9 cellular contexts compared by ENCODE assay signal in the genomic region with DNA sequence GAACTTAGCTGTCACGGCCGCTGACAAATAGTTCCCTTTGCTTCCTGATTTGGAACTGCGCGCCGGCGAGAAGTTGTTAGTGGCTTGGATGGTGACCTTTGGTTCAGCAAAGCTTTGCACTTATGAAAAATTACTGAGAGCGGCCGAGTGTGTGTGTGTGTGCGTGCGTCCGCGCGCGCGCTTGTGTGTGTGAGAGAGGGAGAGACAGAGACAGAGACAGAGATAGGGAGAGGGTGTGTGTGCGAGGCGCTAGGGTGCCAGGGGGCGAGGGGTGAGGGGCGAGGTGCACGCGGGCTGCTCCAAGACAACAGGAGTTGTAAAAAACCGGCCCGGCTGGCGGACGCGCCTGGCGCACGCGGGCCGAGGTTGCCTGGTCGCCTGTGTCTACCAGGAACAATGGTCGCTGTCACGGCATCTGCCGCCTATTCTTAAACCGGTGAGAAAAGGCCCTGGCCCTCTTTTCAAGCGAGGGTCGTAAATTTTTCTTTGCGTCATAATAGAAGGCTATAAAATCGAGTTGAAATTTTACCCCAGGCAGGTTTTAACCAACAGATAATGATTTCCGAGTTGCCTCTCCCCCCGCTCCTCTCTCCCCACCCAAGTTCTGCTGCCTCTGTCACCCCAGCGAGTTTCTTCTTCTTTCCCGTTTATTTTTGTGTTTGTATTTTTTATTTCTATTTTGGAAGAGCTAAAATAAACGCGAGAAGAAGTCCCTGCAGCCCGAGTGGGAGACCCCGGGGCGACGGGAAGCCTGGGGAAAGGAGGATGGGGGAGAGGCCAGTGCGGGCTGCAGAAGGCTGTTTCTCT. TPM values are rescaled to one million over a fixed set of nuclear protein-coding genes. Genes with fewer than 3 reads are reported as not detected.
DNase-seq lines count a peak whose midpoint lies in the region; ATAC-seq and TF ChIP-seq lines count a peak whose summit lies in the region.
"Had no signal": no experiment of that assay in that cellular context is flagged by ENCODE, and none has a peak within 500 bp of the region (broad histone marks: within the 10 kb centered on the region; RNA-seq: fewer than 3 reads in every experiment).

No MANE protein-coding gene starts in this region.

- H3K27me3 ChIP-seq in Caco-2 (replicated peaks; ENCODE audit: control insufficient read depth, insufficient read depth, low read length) (no peaks in the 10 kb centered on the region; the same call in 1 of the 2 replicates), adipocyte (replicated peaks; ENCODE audit: control insufficient read depth, insufficient read depth, low read length) (no peaks in the 10 kb centered on the region)
- H3K27me3 ChIP-seq: adrenal gland had no signal

- H3K27ac Mint-ChIP-seq in Caco-2 (ENCODE audit: unreplicated experiment) (no peak overlapping the region), neural crest cell (ENCODE audit: unreplicated experiment) (peak overlapping the region; percentile 30)

- intact Hi-C loops in Caco-2 (cut with micrococcal nuclease; ENCODE audit: unreplicated experiment), result no loop called here

- H3K9me3 Mint-ChIP-seq in Caco-2 (ENCODE audit: unreplicated experiment) (no peaks in the 10 kb centered on the region), neural crest cell (no peaks in the 10 kb centered on the region)

- H3K4me3 ChIP-seq in Caco-2 (ENCODE audit: low read depth, low read length), result peak overlapping the region; percentile 42
- H3K4me3 ChIP-seq in adipocyte (ENCODE audit: low read length), result peak overlapping the region; percentile 74
- H3K4me3 ChIP-seq: adrenal gland had no signal

- H3K4me1 ChIP-seq in Caco-2 (no peaks in the 10 kb centered on the region), adipocyte (ENCODE audit: control insufficient read depth, insufficient read depth, low read length) (peaks cover 9% of the 10 kb centered on the region)
- H3K4me1 ChIP-seq: adrenal gland had no signal

- H3K4me1 Mint-ChIP-seq in Caco-2 (ENCODE audit: low read depth, unreplicated experiment) (no peaks in the 10 kb centered on the region), neural crest cell (peaks cover 12% of the 10 kb centered on the region)

- H3K9ac ChIP-seq in adipocyte (ENCODE audit: low read length), result peak overlapping the region; percentile 58

- ATAC-seq in HG02588 (IDR thresholded peaks at IDR 0.05; ENCODE audit: unreplicated experiment), result no peak

- no peaks in the 10 kb centered on the region for H3K9me3 ChIP-seq in Caco-2
- no peaks in the 10 kb centered on the region for H3K9me3 ChIP-seq in adipocyte (ENCODE audit: control insufficient read depth, low read length)
- H3K9me3 ChIP-seq: adrenal gland had no signal

- H3K36me3 ChIP-seq in Caco-2 (ENCODE audit: control insufficient read depth, insufficient read depth, low read length), result no peaks in the 10 kb centered on the region
- H3K36me3 ChIP-seq in adipocyte (ENCODE audit: control insufficient read depth, insufficient read depth, low read length, severe bottlenecking), result peaks cover 17% of the 10 kb centered on the region

- no peak for TF ChIP-seq CTCF in Caco-2 (IDR thresholded peaks at IDR 0.05; ENCODE audit: insufficient read depth in 1 of 2, low read depth in 1 of 2, low read length in 1 of 2, severe bottlenecking in 1 of 2, unreplicated experiment in 1 of 2)
- TF ChIP-seq CTCF in neural crest cell (conservative IDR thresholded peaks at IDR 0.05), result no peak

- H3K36me3 Mint-ChIP-seq in Caco-2 (ENCODE audit: insufficient read depth, unreplicated experiment) (no peaks in the 10 kb centered on the region), neural crest cell (ENCODE audit: low read depth) (peaks cover 4% of the 10 kb centered on the region)

- DNase-seq in Caco-2 (peak in 1 of 2 experiments; percentile 45), NCI-H1048 (lab: John Stamatoyannopoulos, UW) (peak; percentile 36), adipocyte (ENCODE audit: low read depth) (no peak), neural crest cell (ENCODE audit: low read depth, low spot score) (peak; percentile 44), DMS114 treated with DMSO at 0.1 percent for 48 hours (lab: John Stamatoyannopoulos, UW; ENCODE audit: unreplicated experiment) (no peak)
- no peak for DNase-seq in stimulated activated CD4-positive, alpha-beta T cell treated with anti-CD3 and anti-CD28 coated beads, Interleukin-4, amount 100 ng/mL, for 24 hours
- DNase-seq in stimulated activated CD4-positive, alpha-beta T cell treated with anti-CD3 and anti-CD28 coated beads, Interleukin-12 subunit alpha, Interleukin-12 subunit beta, amount 100 ng/mL, for 4 hours, result no peak

- CTCF ChIA-PET in Caco-2 (lab: Charles Lee), result interaction anchor here (0.6 kb wide), 1 partner anchor 112 kb away, joined by 3 read pairs; the partner anchor contains the start of gene MTX2

- H3K4me3 Mint-ChIP-seq in Caco-2 (ENCODE audit: unreplicated experiment), result peak overlapping the region; percentile 70
- H3K4me3 Mint-ChIP-seq in neural crest cell, result peak overlapping the region; percentile 78

- POLR2A ChIA-PET in Caco-2 (lab: Charles Lee), result no interaction called here

- H3K27me3 Mint-ChIP-seq in Caco-2 (ENCODE audit: insufficient read depth, unreplicated experiment), result peaks cover 18% of the 10 kb centered on the region
- H3K27me3 Mint-ChIP-seq in neural crest cell (ENCODE audit: low read depth), result peaks cover 100% of the 10 kb centered on the region

- no TSS peak for BruUV-seq in Caco-2 (replicated peaks; lab: Mats Ljungman, UMichigan)

RNA-seq across cellular contexts. Expression of gene HOXD3, which starts 0.6 kb away (rescaled TPM):
- total RNA-seq in Caco-2 (2022), result 1.2 and 1.5 TPM in 2 replicates
- 1.5 and 1.9 TPM in 2 replicates for total RNA-seq in neural crest cell

RNA-seq across cellular contexts. Expression of gene HOXD4, which starts 6.4 kb away (rescaled TPM):
- total RNA-seq in Caco-2 (2022), result 1.00 and 1.2 TPM in 2 replicates
- 1.3 TPM in 2 replicates for total RNA-seq in neural crest cell

RNA-seq across cellular contexts. Expression of gene HOXD8, which starts 28.2 kb away (rescaled TPM):
- total RNA-seq in Caco-2 (2022) (not detected in 2 replicates), neural crest cell (not detected in 2 replicates)

RNA-seq across cellular contexts. Expression of gene HOXD1, which starts 30.8 kb away (rescaled TPM):
- total RNA-seq in Caco-2 (2022) (not detected in 2 replicates), neural crest cell (not detected in 2 replicates)

RNA-seq across cellular contexts. Expression of gene HOXD9, which starts 35.2 kb away (rescaled TPM):
- total RNA-seq in Caco-2 (2022), result not detected in 2 replicates
- total RNA-seq in neural crest cell, result not detected in 2 replicates

Comparison
In these comparisons a context has a peak if more than half of its experiments do, and no peak if none do; other contexts are left out.
1. DNase-seq: peak in NCI-H1048 (single experiment) and neural crest cell (single experiment); none in adipocyte (single experiment), DMS114 treated with DMSO at 0.1 percent for 48 hours (single experiment), stimulated activated CD4-positive, alpha-beta T cell treated with anti-CD3 and anti-CD28 coated beads, Interleukin-4, amount 100 ng/mL, for 24 hours (single experiment) and stimulated activated CD4-positive, alpha-beta T cell treated with anti-CD3 and anti-CD28 coated beads, Interleukin-12 subunit alpha, Interleukin-12 subunit beta, amount 100 ng/mL, for 4 hours (single experiment).